ENCODE assay signal across 1 cellular context in genomic region chr2:46315103-46315890, GRCh38.
A peak's percentile ranks its signal among the peaks of the same experiment; 100 is the strongest.
TF ChIP-seq lines count a peak whose summit lies in the region.

No MANE protein-coding gene starts in this region.

TF ChIP-seq in HepG2, 621 proteins besides CTCF, POLR2A, EP300 and RAD21 (continued from another document and continues in another):
- TF ChIP-seq GMEB2 (CRISPR knock-in tag; IDR thresholded peaks at IDR 0.05; ENCODE audit: low read depth) (no peak), ZNF883 (CRISPR knock-in tag; IDR thresholded peaks at IDR 0.05; ENCODE audit: not compliant biosample characterization) (peak; percentile 43), HINFP (CRISPR knock-in tag; IDR thresholded peaks at IDR 0.05; ENCODE audit: low read depth) (peak; percentile 57), HMGA1 (CRISPR knock-in tag; conservative IDR thresholded peaks at IDR 0.05) (no peak), NR3C1 (CRISPR knock-in tag; IDR thresholded peaks at IDR 0.05) (no peak), GATA4 (IDR thresholded peaks at IDR 0.05; ENCODE audit: borderline replicate concordance, low read depth) (0 out of 2 replicates have a peak, but pooled peaks have one; percentile 20), THYN1 (CRISPR knock-in tag; IDR thresholded peaks at IDR 0.05; ENCODE audit: borderline replicate concordance, low read depth) (no peak), MED8 (CRISPR knock-in tag; IDR thresholded peaks at IDR 0.05; ENCODE audit: insufficient replicate concordance) (no peak), CSRNP2 (CRISPR knock-in tag; conservative IDR thresholded peaks at IDR 0.05; ENCODE audit: low read depth) (no peak), NRL (CRISPR knock-in tag; IDR thresholded peaks at IDR 0.05; ENCODE audit: borderline replicate concordance) (peak; percentile 64), ATM (IDR thresholded peaks at IDR 0.05; ENCODE audit: borderline replicate concordance) (no peak; the same call in 1 of the 2 replicates), THAP8 (CRISPR knock-in tag; IDR thresholded peaks at IDR 0.05; ENCODE audit: borderline replicate concordance) (no peak), MYC (CRISPR knock-in tag; IDR thresholded peaks at IDR 0.05; ENCODE audit: borderline replicate concordance) (peak; percentile 87; the same call in 1 of the 2 replicates), SIX1 (CRISPR knock-in tag; IDR thresholded peaks at IDR 0.05; ENCODE audit: borderline replicate concordance) (peak; percentile 20; the same call in 1 of the 2 replicates), ARID3A (IDR thresholded peaks at IDR 0.05; ENCODE audit: low read depth, low read length) (peak; percentile 67), KLF12 (CRISPR knock-in tag; IDR thresholded peaks at IDR 0.05; ENCODE audit: borderline replicate concordance) (0 out of 2 replicates have a peak, but pooled peaks have one; percentile 38), ZNF550 (CRISPR knock-in tag; IDR thresholded peaks at IDR 0.05; ENCODE audit: borderline replicate concordance) (0 out of 2 replicates have a peak, but pooled peaks have one; percentile 59), ZFYVE20 (CRISPR knock-in tag; IDR thresholded peaks at IDR 0.05; ENCODE audit: borderline replicate concordance, low read depth) (no peak), AGO2 (optimal IDR thresholded peaks at IDR 0.05; ENCODE audit: low read depth, low read length) (no peak), ZNF503 (CRISPR knock-in tag; IDR thresholded peaks at IDR 0.05) (peak; percentile 85), U2AF2 (IDR thresholded peaks at IDR 0.05; ENCODE audit: low read depth, low read length) (no peak), ZNF572 (CRISPR knock-in tag; IDR thresholded peaks at IDR 0.05) (0 out of 2 replicates have a peak, but pooled peaks have one; percentile 24), NFAT5 (CRISPR knock-in tag; IDR thresholded peaks at IDR 0.05) (no peak), ZBTB49 (CRISPR knock-in tag; IDR thresholded peaks at IDR 0.05; ENCODE audit: borderline replicate concordance) (no peak), ZMAT3 (CRISPR knock-in tag; conservative IDR thresholded peaks at IDR 0.05) (peak; percentile 83; the same call in 1 of the 2 replicates), ZNF788 (CRISPR knock-in tag; IDR thresholded peaks at IDR 0.05; ENCODE audit: borderline replicate concordance) (peak; percentile 94; the same call in 1 of the 2 replicates), ATF5 (CRISPR knock-in tag; IDR thresholded peaks at IDR 0.05; ENCODE audit: low read depth) (no peak), HES4 (CRISPR knock-in tag; IDR thresholded peaks at IDR 0.05; ENCODE audit: borderline replicate concordance) (no peak), TOPORS (CRISPR knock-in tag; IDR thresholded peaks at IDR 0.05) (no peak), ZNF678 (CRISPR knock-in tag; IDR thresholded peaks at IDR 0.05) (no peak)
